In the genomic region with DNA sequence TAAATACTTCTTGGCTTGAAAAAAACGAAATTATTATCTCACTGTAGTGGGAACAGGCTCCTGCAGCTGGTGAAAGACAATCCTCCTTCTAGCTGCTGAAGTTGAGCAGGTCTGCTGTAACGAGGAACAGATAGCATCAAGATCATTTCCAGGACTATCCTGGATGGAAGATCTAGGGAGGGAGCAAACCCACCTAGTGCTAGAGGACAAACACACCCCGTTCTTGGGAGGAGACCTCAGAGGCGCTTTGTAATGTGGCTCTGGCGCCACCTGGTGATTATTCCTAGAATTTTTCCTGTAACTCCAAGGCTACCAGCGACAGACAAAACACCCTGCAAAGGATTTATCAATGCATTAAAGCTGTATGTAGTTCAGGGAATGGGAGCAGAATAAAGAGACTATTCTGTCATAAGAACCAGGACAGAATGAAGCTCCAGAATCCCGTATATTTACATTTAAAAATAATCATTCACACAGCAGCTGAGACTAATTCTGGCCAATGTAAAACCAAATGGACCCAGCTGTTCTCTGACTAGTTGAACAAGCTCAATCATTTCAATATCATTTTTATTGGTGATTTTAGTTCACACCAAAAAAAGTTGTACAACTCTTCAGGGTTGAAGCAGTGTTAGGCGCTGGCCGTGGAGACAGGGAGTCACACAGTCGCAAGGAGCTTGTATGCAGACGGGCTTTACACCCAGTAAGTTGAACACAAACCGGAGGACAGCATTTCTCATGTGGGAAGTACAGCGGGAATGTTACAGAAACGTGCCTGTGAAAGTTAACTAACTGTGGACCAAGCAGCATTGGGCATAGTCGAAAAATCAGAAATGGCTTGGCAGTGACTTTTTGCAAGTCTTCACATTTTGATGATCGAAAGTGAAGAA, we compare ENCODE assay signal across 8 cellular contexts.
DNase-seq lines count a peak whose midpoint lies in the region; ATAC-seq and TF ChIP-seq lines count a peak whose summit lies in the region.

No MANE protein-coding gene starts in this region.

- no peak overlapping the region for H3K27ac ChIP-seq in lower lobe of right lung

- CTCF ChIA-PET in AG04449 (lab: Yijun Ruan, JAX) = interaction anchor here (0.6 to 5.3 kb wide), 89 partner anchors 8 to 1317 kb away, joined by 3 to 71 read pairs (median 4); a partner anchor contains a TSS

- intact Hi-C loops in lower lobe of right lung (cut with DNase I) = no loop called here

- POLR2A ChIA-PET in AG04449 (lab: Yijun Ruan, JAX) = interaction anchor here (0.8 to 1.3 kb wide), 4 partner anchors 286 to 1177 kb away, joined by 3 to 4 read pairs (median 3); no protein-coding TSS in a partner anchor

- H3K9me3 ChIP-seq in lower lobe of right lung = no peaks in the 10 kb centered on the region

- H3K4me3 ChIP-seq in AG04449 (ENCODE audit: low read depth, low read length) = no peak overlapping the region; the same call in 1 of the 2 replicates
- H3K4me3 ChIP-seq in lower lobe of right lung = no peak overlapping the region

- no peaks in the 10 kb centered on the region for H3K36me3 ChIP-seq in lower lobe of right lung

- TF ChIP-seq CTCF in AG04449 (IDR thresholded peaks at IDR 0.05; ENCODE audit: insufficient read depth, low read length, missing control alignments) (peak; percentile 70), lower lobe of right lung (IDR thresholded peaks at IDR 0.05) (peak; percentile 90)

- peak; percentile 91 for ATAC-seq in GM18868 (IDR thresholded peaks at IDR 0.05; ENCODE audit: unreplicated experiment)
- peak; percentile 84 for ATAC-seq in HG03139 (IDR thresholded peaks at IDR 0.05; ENCODE audit: unreplicated experiment)
- peak; percentile 67 to 87 for ATAC-seq in lower lobe of right lung

- H3K4me1 ChIP-seq in lower lobe of right lung = peaks cover 12% of the 10 kb centered on the region

- no peaks in the 10 kb centered on the region for H3K27me3 ChIP-seq in lower lobe of right lung (ENCODE audit: low read depth)

- DNase-seq in AG04449 (ENCODE audit: low read depth, low spot score) (peak; percentile 7), NCI-H460 (ENCODE audit: extremely low read depth, low read depth) (peak; percentile 63), dedifferentiated amniotic fluid mesenchymal stem cell (ENCODE audit: extremely low spot score) (peak; percentile 54), lower lobe of right lung (no peak)
- peak; percentile 71 for DNase-seq in activated CD4-positive, alpha-beta T cell treated with anti-CD3 and anti-CD28 coated beads for 48 hours
- DNase-seq in stimulated activated CD4-positive, alpha-beta T cell treated with anti-CD3 and anti-CD28 coated beads, TNF-alpha, amount 100 ng/mL, for 48 hours (ENCODE audit: low read depth in 3 of 3) = peak; percentile 24 to 50 (median 40)
